2 cellular contexts compared by ENCODE assay signal in the genomic region with DNA sequence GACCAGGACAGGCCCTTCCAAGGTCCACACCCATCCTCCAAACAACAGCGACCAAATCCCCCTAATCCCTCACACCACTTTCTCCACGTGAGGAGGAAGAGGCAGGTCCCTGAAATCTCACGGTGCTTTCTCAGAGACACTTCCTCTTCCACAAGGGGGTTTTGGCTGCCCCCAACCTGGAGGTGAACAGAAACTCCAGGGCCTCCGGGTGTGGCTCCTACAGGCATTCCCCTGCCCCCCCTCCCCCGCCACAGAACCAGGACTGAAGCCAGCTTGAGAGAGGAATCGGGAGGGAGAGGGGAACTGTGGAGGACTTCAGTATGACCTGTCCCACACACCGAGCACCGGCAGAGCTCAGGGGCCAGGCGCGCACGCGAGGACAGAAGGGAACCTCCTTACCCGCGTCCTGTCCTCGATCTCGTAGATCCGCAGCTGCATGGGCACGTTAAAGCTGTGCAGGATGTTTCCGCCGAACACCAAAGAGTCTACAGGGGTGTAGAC.
TF ChIP-seq lines count a peak whose summit lies in the region.

No MANE protein-coding gene starts in this region.

TF ChIP-seq in IMR-90, 13 proteins besides CTCF, POLR2A, EP300 and RAD21:
- TF ChIP-seq SMC3 (IDR thresholded peaks at IDR 0.05; ENCODE audit: low read depth, low read length) (no peak), MAZ (IDR thresholded peaks at IDR 0.05; ENCODE audit: borderline replicate concordance, low read depth, low read length) (no peak), MXI1 (IDR thresholded peaks at IDR 0.05; ENCODE audit: borderline replicate concordance, low read depth, low read length) (no peak), MAFK (IDR thresholded peaks at IDR 0.05; ENCODE audit: low read depth, low read length) (no peak), RCOR1 (IDR thresholded peaks at IDR 0.05; ENCODE audit: insufficient replicate concordance, low read length) (no peak), BHLHE40 (IDR thresholded peaks at IDR 0.05; ENCODE audit: low read depth, low read length) (no peak), CEBPB (IDR thresholded peaks at IDR 0.05; ENCODE audit: low read depth, low read length) (no peak), CHD1 (IDR thresholded peaks at IDR 0.05; ENCODE audit: low read depth, low read length) (no peak), NFE2L2 (IDR thresholded peaks at IDR 0.05; ENCODE audit: low read depth, low read length) (no peak)
- TF ChIP-seq, protein P1, sequence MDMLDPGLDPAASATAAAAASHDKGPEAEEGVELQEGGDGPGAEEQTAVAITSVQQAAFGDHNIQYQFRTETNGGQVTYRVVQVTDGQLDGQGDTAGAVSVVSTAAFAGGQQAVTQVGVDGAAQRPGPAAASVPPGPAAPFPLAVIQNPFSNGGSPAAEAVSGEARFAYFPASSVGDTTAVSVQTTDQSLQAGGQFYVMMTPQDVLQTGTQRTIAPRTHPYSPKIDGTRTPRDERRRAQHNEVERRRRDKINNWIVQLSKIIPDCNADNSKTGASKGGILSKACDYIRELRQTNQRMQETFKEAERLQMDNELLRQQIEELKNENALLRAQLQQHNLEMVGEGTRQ (IDR thresholded peaks at IDR 0.05; ENCODE audit: low read depth, low read length): no peak
- TF ChIP-seq, protein P2, sequence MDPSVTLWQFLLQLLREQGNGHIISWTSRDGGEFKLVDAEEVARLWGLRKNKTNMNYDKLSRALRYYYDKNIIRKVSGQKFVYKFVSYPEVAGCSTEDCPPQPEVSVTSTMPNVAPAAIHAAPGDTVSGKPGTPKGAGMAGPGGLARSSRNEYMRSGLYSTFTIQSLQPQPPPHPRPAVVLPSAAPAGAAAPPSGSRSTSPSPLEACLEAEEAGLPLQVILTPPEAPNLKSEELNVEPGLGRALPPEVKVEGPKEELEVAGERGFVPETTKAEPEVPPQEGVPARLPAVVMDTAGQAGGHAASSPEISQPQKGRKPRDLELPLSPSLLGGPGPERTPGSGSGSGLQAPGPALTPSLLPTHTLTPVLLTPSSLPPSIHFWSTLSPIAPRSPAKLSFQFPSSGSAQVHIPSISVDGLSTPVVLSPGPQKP (IDR thresholded peaks at IDR 0.05; ENCODE audit: borderline replicate concordance, low read depth, low read length): no peak

TF ChIP-seq in H1, 55 proteins besides CTCF, POLR2A, EP300 and RAD21:
- TF ChIP-seq RFX5 (IDR thresholded peaks at IDR 0.05; ENCODE audit: borderline replicate concordance, low read depth, low read length) (no peak), SP4 (IDR thresholded peaks at IDR 0.05; ENCODE audit: low read length) (no peak), EZH2 (IDR thresholded peaks at IDR 0.05; ENCODE audit: low read depth, low read length, severe bottlenecking) (no peak), CHD1 (IDR thresholded peaks at IDR 0.05; ENCODE audit: low read depth, low read length) (no peak), FOSL1 (IDR thresholded peaks at IDR 0.05; ENCODE audit: insufficient read depth, low read depth, low read length) (no peak), POU5F1 (IDR thresholded peaks at IDR 0.05; ENCODE audit: low read depth, low read length) (no peak), ASH2L (IDR thresholded peaks at IDR 0.05; ENCODE audit: low read length) (no peak), ZNF274 (IDR thresholded peaks at IDR 0.05; ENCODE audit: borderline replicate concordance, extremely low read depth, low read length) (no peak), KDM5A (IDR thresholded peaks at IDR 0.05; ENCODE audit: low read length) (no peak), HDAC2 (IDR thresholded peaks at IDR 0.05; ENCODE audit: borderline replicate concordance in 1 of 2, low read depth in 2 of 2, low read length in 2 of 2) (no peak), SAP30 (IDR thresholded peaks at IDR 0.05; ENCODE audit: insufficient read depth, insufficient replicate concordance, low read length) (no peak), RXRA (IDR thresholded peaks at IDR 0.05; ENCODE audit: insufficient read depth, low read depth, low read length) (no peak), JUND (IDR thresholded peaks at IDR 0.05; ENCODE audit: low read length) (no peak), SP1 (IDR thresholded peaks at IDR 0.05; ENCODE audit: low read depth, low read length) (no peak)
- TF ChIP-seq, protein P3, sequence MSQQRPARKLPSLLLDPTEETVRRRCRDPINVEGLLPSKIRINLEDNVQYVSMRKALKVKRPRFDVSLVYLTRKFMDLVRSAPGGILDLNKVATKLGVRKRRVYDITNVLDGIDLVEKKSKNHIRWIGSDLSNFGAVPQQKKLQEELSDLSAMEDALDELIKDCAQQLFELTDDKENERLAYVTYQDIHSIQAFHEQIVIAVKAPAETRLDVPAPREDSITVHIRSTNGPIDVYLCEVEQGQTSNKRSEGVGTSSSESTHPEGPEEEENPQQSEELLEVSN (IDR thresholded peaks at IDR 0.05): no peak
- TF ChIP-seq, protein P1 (IDR thresholded peaks at IDR 0.05; ENCODE audit: low read length): no peak
- TF ChIP-seq, protein P4, sequence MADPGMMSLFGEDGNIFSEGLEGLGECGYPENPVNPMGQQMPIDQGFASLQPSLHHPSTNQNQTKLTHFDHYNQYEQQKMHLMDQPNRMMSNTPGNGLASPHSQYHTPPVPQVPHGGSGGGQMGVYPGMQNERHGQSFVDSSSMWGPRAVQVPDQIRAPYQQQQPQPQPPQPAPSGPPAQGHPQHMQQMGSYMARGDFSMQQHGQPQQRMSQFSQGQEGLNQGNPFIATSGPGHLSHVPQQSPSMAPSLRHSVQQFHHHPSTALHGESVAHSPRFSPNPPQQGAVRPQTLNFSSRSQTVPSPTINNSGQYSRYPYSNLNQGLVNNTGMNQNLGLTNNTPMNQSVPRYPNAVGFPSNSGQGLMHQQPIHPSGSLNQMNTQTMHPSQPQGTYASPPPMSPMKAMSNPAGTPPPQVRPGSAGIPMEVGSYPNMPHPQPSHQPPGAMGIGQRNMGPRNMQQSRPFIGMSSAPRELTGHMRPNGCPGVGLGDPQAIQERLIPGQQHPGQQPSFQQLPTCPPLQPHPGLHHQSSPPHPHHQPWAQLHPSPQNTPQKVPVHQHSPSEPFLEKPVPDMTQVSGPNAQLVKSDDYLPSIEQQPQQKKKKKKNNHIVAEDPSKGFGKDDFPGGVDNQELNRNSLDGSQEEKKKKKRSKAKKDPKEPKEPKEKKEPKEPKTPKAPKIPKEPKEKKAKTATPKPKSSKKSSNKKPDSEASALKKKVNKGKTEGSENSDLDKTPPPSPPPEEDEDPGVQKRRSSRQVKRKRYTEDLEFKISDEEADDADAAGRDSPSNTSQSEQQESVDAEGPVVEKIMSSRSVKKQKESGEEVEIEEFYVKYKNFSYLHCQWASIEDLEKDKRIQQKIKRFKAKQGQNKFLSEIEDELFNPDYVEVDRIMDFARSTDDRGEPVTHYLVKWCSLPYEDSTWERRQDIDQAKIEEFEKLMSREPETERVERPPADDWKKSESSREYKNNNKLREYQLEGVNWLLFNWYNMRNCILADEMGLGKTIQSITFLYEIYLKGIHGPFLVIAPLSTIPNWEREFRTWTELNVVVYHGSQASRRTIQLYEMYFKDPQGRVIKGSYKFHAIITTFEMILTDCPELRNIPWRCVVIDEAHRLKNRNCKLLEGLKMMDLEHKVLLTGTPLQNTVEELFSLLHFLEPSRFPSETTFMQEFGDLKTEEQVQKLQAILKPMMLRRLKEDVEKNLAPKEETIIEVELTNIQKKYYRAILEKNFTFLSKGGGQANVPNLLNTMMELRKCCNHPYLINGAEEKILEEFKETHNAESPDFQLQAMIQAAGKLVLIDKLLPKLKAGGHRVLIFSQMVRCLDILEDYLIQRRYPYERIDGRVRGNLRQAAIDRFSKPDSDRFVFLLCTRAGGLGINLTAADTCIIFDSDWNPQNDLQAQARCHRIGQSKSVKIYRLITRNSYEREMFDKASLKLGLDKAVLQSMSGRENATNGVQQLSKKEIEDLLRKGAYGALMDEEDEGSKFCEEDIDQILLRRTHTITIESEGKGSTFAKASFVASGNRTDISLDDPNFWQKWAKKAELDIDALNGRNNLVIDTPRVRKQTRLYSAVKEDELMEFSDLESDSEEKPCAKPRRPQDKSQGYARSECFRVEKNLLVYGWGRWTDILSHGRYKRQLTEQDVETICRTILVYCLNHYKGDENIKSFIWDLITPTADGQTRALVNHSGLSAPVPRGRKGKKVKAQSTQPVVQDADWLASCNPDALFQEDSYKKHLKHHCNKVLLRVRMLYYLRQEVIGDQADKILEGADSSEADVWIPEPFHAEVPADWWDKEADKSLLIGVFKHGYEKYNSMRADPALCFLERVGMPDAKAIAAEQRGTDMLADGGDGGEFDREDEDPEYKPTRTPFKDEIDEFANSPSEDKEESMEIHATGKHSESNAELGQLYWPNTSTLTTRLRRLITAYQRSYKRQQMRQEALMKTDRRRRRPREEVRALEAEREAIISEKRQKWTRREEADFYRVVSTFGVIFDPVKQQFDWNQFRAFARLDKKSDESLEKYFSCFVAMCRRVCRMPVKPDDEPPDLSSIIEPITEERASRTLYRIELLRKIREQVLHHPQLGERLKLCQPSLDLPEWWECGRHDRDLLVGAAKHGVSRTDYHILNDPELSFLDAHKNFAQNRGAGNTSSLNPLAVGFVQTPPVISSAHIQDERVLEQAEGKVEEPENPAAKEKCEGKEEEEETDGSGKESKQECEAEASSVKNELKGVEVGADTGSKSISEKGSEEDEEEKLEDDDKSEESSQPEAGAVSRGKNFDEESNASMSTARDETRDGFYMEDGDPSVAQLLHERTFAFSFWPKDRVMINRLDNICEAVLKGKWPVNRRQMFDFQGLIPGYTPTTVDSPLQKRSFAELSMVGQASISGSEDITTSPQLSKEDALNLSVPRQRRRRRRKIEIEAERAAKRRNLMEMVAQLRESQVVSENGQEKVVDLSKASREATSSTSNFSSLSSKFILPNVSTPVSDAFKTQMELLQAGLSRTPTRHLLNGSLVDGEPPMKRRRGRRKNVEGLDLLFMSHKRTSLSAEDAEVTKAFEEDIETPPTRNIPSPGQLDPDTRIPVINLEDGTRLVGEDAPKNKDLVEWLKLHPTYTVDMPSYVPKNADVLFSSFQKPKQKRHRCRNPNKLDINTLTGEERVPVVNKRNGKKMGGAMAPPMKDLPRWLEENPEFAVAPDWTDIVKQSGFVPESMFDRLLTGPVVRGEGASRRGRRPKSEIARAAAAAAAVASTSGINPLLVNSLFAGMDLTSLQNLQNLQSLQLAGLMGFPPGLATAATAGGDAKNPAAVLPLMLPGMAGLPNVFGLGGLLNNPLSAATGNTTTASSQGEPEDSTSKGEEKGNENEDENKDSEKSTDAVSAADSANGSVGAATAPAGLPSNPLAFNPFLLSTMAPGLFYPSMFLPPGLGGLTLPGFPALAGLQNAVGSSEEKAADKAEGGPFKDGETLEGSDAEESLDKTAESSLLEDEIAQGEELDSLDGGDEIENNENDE (IDR thresholded peaks at IDR 0.05; ENCODE audit: insufficient replicate concordance, low read length): no peak
